8 cellular contexts compared by ENCODE assay signal in genomic region chr12:1583421-1584078, GRCh38. TPM values are rescaled to one million over a fixed set of nuclear protein-coding genes. Genes with fewer than 3 reads are reported as not detected.
DNase-seq lines count a peak whose midpoint lies in the region; ATAC-seq, FAIRE-seq and TF ChIP-seq lines count a peak whose summit lies in the region.

No MANE protein-coding gene starts in this region.

- peaks cover 24% of the 10 kb centered on the region for H3K4me1 ChIP-seq in HepG2 (ENCODE audit: insufficient read depth, low read length)

- TF ChIP-seq POLR2A in HepG2 (IDR thresholded peaks at IDR 0.05; ENCODE audit: insufficient read depth in 1 of 2, low read depth in 2 of 2, low read length in 2 of 2) = no peak

- no peaks in the 10 kb centered on the region for H3K36me3 ChIP-seq in HepG2 (replicated peaks in 1 of 2; ENCODE audit: control insufficient read depth in 1 of 2, insufficient read depth in 2 of 2, low read length in 2 of 2)

- in situ Hi-C loops in HepG2 (cut with HindIII; ENCODE audit: extremely low pct_ligation_motif_present, low pct_unique_long_range_greater_than_20kb) = loop anchor here (25.0 kb wide), 1 partner anchor 1021 kb away; no protein-coding TSS in a partner anchor

- TF ChIP-seq RAD21 in HepG2 (CRISPR knock-in tag; IDR thresholded peaks at IDR 0.05) = peak; percentile 79

- CTCF ChIA-PET in HepG2 (lab: Yijun Ruan, JAX; ENCODE audit: low intra/inter-chr PET ratio, low total read pairs) = interaction anchor here (0.7 to 2.4 kb wide), 2 partner anchors 466 to 1007 kb away, joined by 3 to 32 read pairs; no protein-coding TSS in a partner anchor

- H2AFZ ChIP-seq in HepG2 (ENCODE audit: low read length) = no peak overlapping the region

- peak; percentile 73 for ATAC-seq in HG03175 (IDR thresholded peaks at IDR 0.05; ENCODE audit: unreplicated experiment)
- ATAC-seq in HepG2 = peak; percentile 69
- no peak for ATAC-seq in GM18861 (IDR thresholded peaks at IDR 0.05; ENCODE audit: unreplicated experiment)

- peak; percentile 90 for TF ChIP-seq CTCF in choroid plexus epithelial cell (conservative IDR thresholded peaks at IDR 0.05; ENCODE audit: low read depth, low read length)
- peak; percentile 91 for TF ChIP-seq CTCF in HepG2 (CRISPR knock-in tag; IDR thresholded peaks at IDR 0.05)

- no peaks in the 10 kb centered on the region for H3K79me2 ChIP-seq in HepG2 (ENCODE audit: insufficient read depth, low read length)

- peak; percentile 79 for FAIRE-seq in HepG2 (lab: Jason Lieb, UNC)

- H3K4me2 ChIP-seq in HepG2 (ENCODE audit: low read depth, low read length) = no peak overlapping the region

- TF ChIP-seq EP300 in HepG2 (IDR thresholded peaks at IDR 0.05; ENCODE audit: low read depth in 2 of 2, low read length in 2 of 2) = no peak
- TF ChIP-seq EP300 in HepG2 (CRISPR knock-in tag; IDR thresholded peaks at IDR 0.05; ENCODE audit: borderline replicate concordance) = no peak

- H4K20me1 ChIP-seq in HepG2 (ENCODE audit: insufficient read depth, low read length) = no peaks in the 10 kb centered on the region

- DNase-seq in GM03348 (ENCODE audit: low spot score) (peak; percentile 88), NCI-H345 (lab: John Stamatoyannopoulos, UW) (peak; percentile 78), choroid plexus epithelial cell (ENCODE audit: low read depth) (peak; percentile 96), HepG2 (ENCODE audit: low spot score) (peak; percentile 72)
- peak; percentile 47 for DNase-seq in activated CD4-positive, CD25-positive, alpha-beta regulatory T cell treated with anti-CD3 and anti-CD28 coated beads, Interleukin-2, amount 50 U/mL, for 16 hours (ENCODE audit: low read depth, low spot score)
- peak; percentile 41 to 58 (median 46) for DNase-seq in stimulated activated CD4-positive, alpha-beta T cell treated with anti-CD3 and anti-CD28 coated beads, TNF-alpha, amount 100 ng/mL, for 24 hours (ENCODE audit: low read depth in 3 of 3)

- BruUV-seq in HepG2 (replicated peaks; lab: Mats Ljungman, UMichigan) = no TSS peak

- WGBS in HepG2 (ENCODE audit: low lambda C conversion rate) = 4% methylated on average over 6 of the region's 6 CpGs

- H3K9ac ChIP-seq in HepG2 (ENCODE audit: insufficient read depth, low read depth, low read length) = no peak overlapping the region

- peak overlapping the region; percentile 34 for H3K4me3 ChIP-seq in choroid plexus epithelial cell (ENCODE audit: low read depth, low read length)
- no peak overlapping the region for H3K4me3 ChIP-seq in HepG2 (replicated peaks in 1 of 3; ENCODE audit: insufficient read depth in 1 of 3, low read depth in 2 of 3, low read length in 3 of 3)

- POLR2A ChIA-PET in HepG2 (lab: Yijun Ruan, JAX) = interaction anchor here (1.1 kb wide), 1 partner anchor 466 kb away, joined by 4 read pairs; no protein-coding TSS in a partner anchor

- intact Hi-C loops in HepG2 (cut with micrococcal nuclease; ENCODE audit: unreplicated experiment) = loop anchor here (1.0 kb wide), 2 partner anchors 66 to 465 kb away; no protein-coding TSS in a partner anchor

- peaks cover 7 to 18% of the 10 kb centered on the region in 2 experiments; a peak in 3 of 5 replicates for H3K27me3 ChIP-seq in HepG2 (ENCODE audit: control insufficient read depth in 1 of 2, insufficient read depth in 2 of 2, low read length in 2 of 2)

- no peaks in the 10 kb centered on the region for H3K9me3 ChIP-seq in HepG2 (ENCODE audit: low read length)

- H3K27ac ChIP-seq in HepG2 (ENCODE audit: extremely low read length, insufficient read depth, low read length) = no peak overlapping the region

TF ChIP-seq in HepG2, 621 proteins besides CTCF, POLR2A, EP300 and RAD21 (continues in another document):
- no peak for TF ChIP-seq NR1H2 (CRISPR knock-in tag; IDR thresholded peaks at IDR 0.05; ENCODE audit: borderline replicate concordance, low read depth)
- no peak for TF ChIP-seq ZFYVE20 (CRISPR knock-in tag; IDR thresholded peaks at IDR 0.05; ENCODE audit: borderline replicate concordance, low read depth)
- no peak for TF ChIP-seq ZNF253 (CRISPR knock-in tag; IDR thresholded peaks at IDR 0.05; ENCODE audit: borderline replicate concordance)
- no peak for TF ChIP-seq ZNF331 (CRISPR knock-in tag; IDR thresholded peaks at IDR 0.05)
- TF ChIP-seq ZNF816 (CRISPR knock-in tag; IDR thresholded peaks at IDR 0.05; ENCODE audit: borderline replicate concordance) = no peak
- TF ChIP-seq BHLHE40 (IDR thresholded peaks at IDR 0.05; ENCODE audit: low read length) = no peak
- peak; percentile 95 for TF ChIP-seq STAG1 (CRISPR knock-in tag; IDR thresholded peaks at IDR 0.05)
- 0 out of 2 replicates have a peak, but pooled peaks have one; percentile 45 for TF ChIP-seq IRF2 (CRISPR knock-in tag; IDR thresholded peaks at IDR 0.05)
- TF ChIP-seq GATAD2A (CRISPR knock-in tag; IDR thresholded peaks at IDR 0.05) = no peak
- TF ChIP-seq SKIL (CRISPR knock-in tag; IDR thresholded peaks at IDR 0.05; ENCODE audit: borderline replicate concordance) = no peak
- TF ChIP-seq CBX5 (CRISPR knock-in tag; IDR thresholded peaks at IDR 0.05; ENCODE audit: borderline replicate concordance) = no peak
- no peak for TF ChIP-seq PHF5A (CRISPR knock-in tag; IDR thresholded peaks at IDR 0.05; ENCODE audit: low read depth, unreplicated experiment)

RNA-seq across cellular contexts. Expression of gene FBXL14, which starts 10.8 kb away (rescaled TPM):
- total RNA-seq in HepG2 (2016; rRNA removed; fragmentation: Illumina TruSeq; extraction: Trizol) = 5.5 and 7.0 TPM in 2 replicates
- total RNA-seq in HepG2 (2016; cell fraction: cytosol; rRNA removed; fragmentation: Illumina TruSeq; extraction: Trizol; ENCODE audit: low read depth) = 1.6 TPM in 2 replicates
- total RNA-seq in HepG2 (2016; cell fraction: insoluble cytoplasmic fraction; rRNA removed; fragmentation: Illumina TruSeq; extraction: Trizol) = 5.8 and 6.3 TPM in 2 replicates
- 7.3 and 8.4 TPM in 2 replicates for total RNA-seq in HepG2 (2016; cell fraction: membrane; rRNA removed; fragmentation: Illumina TruSeq; extraction: Trizol)
- total RNA-seq in HepG2 (2016; cell fraction: nucleus; rRNA removed; fragmentation: Illumina TruSeq; extraction: Trizol) = 3.5 and 4.2 TPM in 2 replicates
- 7.2 and 7.4 TPM in 2 replicates for polyA plus RNA-seq in HepG2 (2011; rRNA removed)
- 5.7 and 11.0 TPM in 2 replicates for polyA plus RNA-seq in HepG2 (2011; cell fraction: cytosol; rRNA removed)
- polyA plus RNA-seq in HepG2 (2011; cell fraction: nucleus; rRNA removed) = 4.8 and 5.6 TPM in 2 replicates
- 1.5 and 3.4 TPM in 2 replicates for polyA plus RNA-seq in HepG2 (2012)
- 1.3 and 1.5 TPM in 2 replicates for polyA plus RNA-seq in HepG2 (2016; cell fraction: cytosol; fragmentation: Illumina TruSeq; extraction: Trizol; ENCODE audit: low read depth)
- polyA plus RNA-seq in HepG2 (2016; cell fraction: insoluble cytoplasmic fraction; fragmentation: Illumina TruSeq; extraction: Trizol; ENCODE audit: low read depth) = 4.3 and 4.9 TPM in 2 replicates
- polyA plus RNA-seq in HepG2 (2016; cell fraction: membrane; fragmentation: Illumina TruSeq; extraction: Trizol; ENCODE audit: low read depth) = 3.9 and 4.6 TPM in 2 replicates
- polyA plus RNA-seq in HepG2 (2016; cell fraction: nucleus; fragmentation: Illumina TruSeq; extraction: Trizol; ENCODE audit: insufficient read depth, low read depth) = 2.8 and 3.0 TPM in 2 replicates
- 24.9 and 37.9 TPM in 2 replicates for polyA minus RNA-seq in HepG2 (2011; rRNA and poly(A)+ RNA removed; ENCODE audit: low replicate concordance)
- polyA minus RNA-seq in HepG2 (2011; cell fraction: cytosol; rRNA and poly(A)+ RNA removed) = 5.9 and 9.1 TPM in 2 replicates
- polyA minus RNA-seq in HepG2 (2011; cell fraction: nucleus; rRNA and poly(A)+ RNA removed) = 3.3 and 4.5 TPM in 2 replicates

RNA-seq across cellular contexts. Expression of gene WNT5B, which starts 45.5 kb away (rescaled TPM):
- total RNA-seq in HepG2 (2016; rRNA removed; fragmentation: Illumina TruSeq; extraction: Trizol) = 0.04 TPM in 1 of 2 replicates, not detected in the other
- total RNA-seq in HepG2 (2016; cell fraction: cytosol; rRNA removed; fragmentation: Illumina TruSeq; extraction: Trizol; ENCODE audit: low read depth) = not detected in 2 replicates
- 0.06 TPM in 1 of 2 replicates, not detected in the other for total RNA-seq in HepG2 (2016; cell fraction: insoluble cytoplasmic fraction; rRNA removed; fragmentation: Illumina TruSeq; extraction: Trizol)
- total RNA-seq in HepG2 (2016; cell fraction: membrane; rRNA removed; fragmentation: Illumina TruSeq; extraction: Trizol) = not detected in 2 replicates
- not detected in 2 replicates for total RNA-seq in HepG2 (2016; cell fraction: nucleus; rRNA removed; fragmentation: Illumina TruSeq; extraction: Trizol)
- polyA plus RNA-seq in HepG2 (2011; rRNA removed) = not detected in 2 replicates
- 0.04 TPM in 2 replicates for polyA plus RNA-seq in HepG2 (2011; cell fraction: cytosol; rRNA removed)
- not detected in 2 replicates for polyA plus RNA-seq in HepG2 (2011; cell fraction: nucleus; rRNA removed)
- polyA plus RNA-seq in HepG2 (2012) = not detected in 2 replicates
- not detected in 2 replicates for polyA plus RNA-seq in HepG2 (2016; cell fraction: cytosol; fragmentation: Illumina TruSeq; extraction: Trizol; ENCODE audit: low read depth)
- not detected in 2 replicates for polyA plus RNA-seq in HepG2 (2016; cell fraction: insoluble cytoplasmic fraction; fragmentation: Illumina TruSeq; extraction: Trizol; ENCODE audit: low read depth)
- not detected in 2 replicates for polyA plus RNA-seq in HepG2 (2016; cell fraction: membrane; fragmentation: Illumina TruSeq; extraction: Trizol; ENCODE audit: low read depth)
- polyA plus RNA-seq in HepG2 (2016; cell fraction: nucleus; fragmentation: Illumina TruSeq; extraction: Trizol; ENCODE audit: insufficient read depth, low read depth) = not detected in 2 replicates
- not detected in 2 replicates for polyA minus RNA-seq in HepG2 (2011; rRNA and poly(A)+ RNA removed; ENCODE audit: low replicate concordance)
- polyA minus RNA-seq in HepG2 (2011; cell fraction: cytosol; rRNA and poly(A)+ RNA removed) = not detected in 2 replicates
- not detected in 2 replicates for polyA minus RNA-seq in HepG2 (2011; cell fraction: nucleus; rRNA and poly(A)+ RNA removed)

Comparison
In these comparisons a context has a peak if more than half of its experiments do, and no peak if none do; other contexts are left out.
1. DNase-seq: peak in every context shown above with its lines; median percentile 96 in choroid plexus epithelial cell; 88 in GM03348; 78 in NCI-H345; 72 in HepG2; 47 in activated CD4-positive, CD25-positive, alpha-beta regulatory T cell treated with anti-CD3 and anti-CD28 coated beads, Interleukin-2, amount 50 U/mL, for 16 hours; 46 in stimulated activated CD4-positive, alpha-beta T cell treated with anti-CD3 and anti-CD28 coated beads, TNF-alpha, amount 100 ng/mL, for 24 hours.